In genomic region chr22:38051900-38052862, GRCh38 we compare ENCODE assay signal across 8 cellular contexts. TPM values are rescaled to one million over a fixed set of nuclear protein-coding genes. Genes with fewer than 3 reads are reported as not detected.
DNase-seq lines count a peak whose midpoint lies in the region; ATAC-seq and TF ChIP-seq lines count a peak whose summit lies in the region.

No MANE protein-coding gene starts in this region.

- TF ChIP-seq CTCF in chondrocyte (IDR thresholded peaks at IDR 0.05): peak; percentile 97

- H3K27ac Mint-ChIP-seq in chondrocyte (ENCODE audit: unreplicated experiment): no peak overlapping the region

- peak; percentile 64 for ATAC-seq in HG03432 (IDR thresholded peaks at IDR 0.05; ENCODE audit: unreplicated experiment)
- ATAC-seq in GM21619 (IDR thresholded peaks at IDR 0.05; ENCODE audit: unreplicated experiment): no peak

- no peaks in the 10 kb centered on the region for H3K27me3 Mint-ChIP-seq in chondrocyte (ENCODE audit: low read depth)

- H3K9me3 Mint-ChIP-seq in chondrocyte (ENCODE audit: low read depth): no peaks in the 10 kb centered on the region

- no peaks in the 10 kb centered on the region for H3K36me3 Mint-ChIP-seq in chondrocyte (ENCODE audit: low read depth)

- DNase-seq in DMS153 (lab: John Stamatoyannopoulos, UW) (peak; percentile 49), NCI-H526 treated with DMSO at 0.1 percent for 48 hours (lab: John Stamatoyannopoulos, UW) (peak; percentile 55), chondrocyte (ENCODE audit: low spot score) (no peak), left kidney (ENCODE audit: low read depth, low spot score) (peak; percentile 95)
- peak; percentile 83 for DNase-seq in activated CD4-positive, alpha-beta T cell treated with anti-CD3 and anti-CD28 coated beads for 48 hours
- DNase-seq in stimulated activated CD4-positive, alpha-beta T cell treated with anti-CD3 and anti-CD28 coated beads, Interleukin-4, amount 100 ng/mL, for 4 hours: peak; percentile 69 to 70

- peaks cover 11% of the 10 kb centered on the region for H3K4me1 Mint-ChIP-seq in chondrocyte (ENCODE audit: low read depth)

- H3K4me3 Mint-ChIP-seq in chondrocyte (ENCODE audit: unreplicated experiment): no peak overlapping the region

RNA-seq across cellular contexts. Expression of gene PICK1, which starts 5.0 kb away (rescaled TPM):
- total RNA-seq in chondrocyte: 13.5 to 22.6 TPM (median 19.1 TPM) in 3 replicates

RNA-seq across cellular contexts. Expression of gene SLC16A8, which starts 31.8 kb away (rescaled TPM):
- 0.50 TPM in 1 of 3 replicates, not detected in the others for total RNA-seq in chondrocyte

RNA-seq across cellular contexts. Expression of gene BAIAP2L2, which starts 58.3 kb away (rescaled TPM):
- total RNA-seq in chondrocyte: 0.21 to 0.42 TPM in 2 of 3 replicates, not detected in the other
